ENCODE assay signal across 1 cellular context in genomic region chr11:70371241-70371640, GRCh38.
TF ChIP-seq lines count a peak whose summit lies in the region.

No MANE protein-coding gene starts in this region.

TF ChIP-seq in K562, 482 proteins besides CTCF, POLR2A, EP300 and RAD21 (continued from another document):
- no peak for TF ChIP-seq ELK3 (CRISPR knock-in tag; IDR thresholded peaks at IDR 0.05)
TF ChIP-seq in K562: peak in this region for 0.
